ENCODE assay signal across 1 cellular context in the genomic region with DNA sequence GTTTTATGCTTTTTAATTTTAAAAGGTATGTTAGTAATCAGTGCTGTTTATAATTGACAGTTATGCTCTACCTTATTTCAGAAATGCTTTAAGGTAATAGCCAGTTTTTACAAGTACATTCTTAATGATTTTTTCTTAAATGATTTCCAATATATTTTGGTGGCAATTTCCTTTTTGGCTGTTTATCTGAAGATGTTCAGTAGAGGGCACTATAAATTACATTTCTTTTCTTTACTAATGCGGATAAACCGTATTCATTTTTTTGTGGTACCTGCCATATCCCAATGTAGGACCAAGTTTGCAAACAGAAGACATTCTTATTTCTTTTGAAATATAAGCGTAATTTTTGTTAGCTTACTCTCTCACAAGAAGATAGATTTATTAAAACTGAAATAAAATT.
TF ChIP-seq lines count a peak whose summit lies in the region.

No MANE protein-coding gene starts in this region.

TF ChIP-seq in HCT116, 20 proteins besides CTCF, POLR2A, EP300 and RAD21 (continued from another document):
- TF ChIP-seq YY1 (IDR thresholded peaks at IDR 0.05; ENCODE audit: extremely low read depth, insufficient replicate concordance, low read depth, low read length): no peak
- no peak for TF ChIP-seq REST (IDR thresholded peaks at IDR 0.05; ENCODE audit: low read depth)
- TF ChIP-seq ZBTB33 (IDR thresholded peaks at IDR 0.05; ENCODE audit: extremely low read depth, insufficient replicate concordance, low read length): no peak
- no peak for TF ChIP-seq POLR2AphosphoS5 (IDR thresholded peaks at IDR 0.05; ENCODE audit: low read depth, low read length)
- no peak for TF ChIP-seq ATF3 (IDR thresholded peaks at IDR 0.05)
- no peak for TF ChIP-seq ZFX (IDR thresholded peaks at IDR 0.05)
